In the genomic region with DNA sequence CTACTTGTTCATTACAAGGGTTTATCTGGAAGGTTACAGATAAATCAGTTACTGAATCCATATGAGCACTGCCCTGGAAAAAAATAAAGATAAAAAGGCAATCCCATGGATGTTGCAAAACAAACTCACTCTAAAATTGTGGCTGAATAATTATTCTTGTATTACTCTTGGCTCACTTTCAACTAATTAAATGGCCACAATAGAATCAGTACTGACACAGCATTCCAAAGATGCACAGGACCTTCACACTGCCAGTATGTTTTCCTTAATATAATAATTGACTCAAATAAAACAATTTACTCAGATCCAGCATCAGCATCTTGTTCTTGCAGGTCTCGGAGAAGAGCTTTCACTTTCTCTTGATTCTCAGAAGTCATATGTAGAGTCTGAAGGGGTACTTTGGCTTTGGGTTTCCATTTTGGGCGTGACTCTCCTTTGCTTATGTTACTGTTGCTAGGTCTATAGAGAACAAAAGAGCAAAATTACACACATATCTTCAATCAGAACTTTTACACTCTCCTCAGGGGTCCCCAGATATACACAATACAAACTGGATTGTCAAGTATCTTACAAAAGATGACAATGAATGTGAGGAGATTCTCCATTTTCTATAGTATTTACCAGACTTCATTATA, we compare ENCODE assay signal across 21 cellular contexts. TPM values are rescaled to one million over a fixed set of nuclear protein-coding genes. Genes with fewer than 3 reads are reported as not detected.
DNase-seq lines count a peak whose midpoint lies in the region; FAIRE-seq lines count a peak whose summit lies in the region.
"Had no signal": no experiment of that assay in that cellular context is flagged by ENCODE, and none has a peak within 500 bp of the region (broad histone marks: within the 10 kb centered on the region; RNA-seq: fewer than 3 reads in every experiment).

No MANE protein-coding gene starts in this region.

- CTCF ChIA-PET in CD4-positive, alpha-beta memory T cell (lab: Charles Lee; ENCODE audit: partially characterized antibody): interaction anchor here (1.2 kb wide), 1 partner anchor 16 kb away, joined by 3 read pairs; no protein-coding TSS in a partner anchor

- no peak overlapping the region for H3K27ac ChIP-seq in CD4-positive, alpha-beta memory T cell (ENCODE audit: low read depth, low read length)

- DNase-seq in CD4-positive, alpha-beta memory T cell: peak in 2 of 5 donors; percentile 4 to 16
- no peak for DNase-seq in GM18507 (ENCODE audit: extremely low spot score, insufficient read length, low read depth)
- peak; percentile 2 for DNase-seq in OCI-M1 (lab: John Stamatoyannopoulos, UW)
- peak; percentile 54 for DNase-seq in kidney glomerular epithelial cell (lab: John Stamatoyannopoulos, UW)
- no peak for DNase-seq in activated naive CD4-positive, alpha-beta T cell (lab: John Stamatoyannopoulos, UW)
- DNase-seq in globus pallidus (ENCODE audit: low spot score): no peak
- no peak for DNase-seq in NCI-H1694 treated with DMSO at 0.1 percent for 48 hours (lab: John Stamatoyannopoulos, UW)
- DNase-seq: GDM1; HCEC 1CT; hypothalamus; left cardiac atrium; MG63; mucosa of descending colon; NCI-H1930; NCI-H526; nucleus accumbens; stimulated activated CD4-positive, alpha-beta T cell treated with anti-CD3 and anti-CD28 coated beads, Interleukin-1b, Interleukin-23, amount 100 ng/mL, for 48 hours; substantia nigra had no signal

- no peaks in the 10 kb centered on the region for H3K27me3 Mint-ChIP-seq in CD4-positive, alpha-beta memory T cell
- H3K27me3 Mint-ChIP-seq: activated naive CD4-positive, alpha-beta T cell treated with anti-CD3 and anti-CD28 coated beads, Interleukin-2, amount 50 U/mL, for 24 hours; brain had no signal

- no peaks in the 10 kb centered on the region for H3K9me3 Mint-ChIP-seq in CD4-positive, alpha-beta memory T cell
- H3K9me3 Mint-ChIP-seq: activated naive CD4-positive, alpha-beta T cell treated with anti-CD3 and anti-CD28 coated beads, Interleukin-2, amount 50 U/mL, for 24 hours had no signal

- POLR2A ChIA-PET in CD4-positive, alpha-beta memory T cell (lab: Charles Lee; ENCODE audit: partially characterized antibody): no interaction called here

- H3K36me3 Mint-ChIP-seq in CD4-positive, alpha-beta memory T cell: peaks cover 60 to 62% of the 10 kb centered on the region in 2 donors

- H3K4me1 ChIP-seq in CD4-positive, alpha-beta memory T cell (ENCODE audit: insufficient read depth, low read length): no peaks in the 10 kb centered on the region

- H3K27ac Mint-ChIP-seq in CD4-positive, alpha-beta memory T cell: peak overlapping the region in 4 of 7 donors; percentile 19 to 54 (median 30)
- H3K27ac Mint-ChIP-seq: activated naive CD4-positive, alpha-beta T cell treated with anti-CD3 and anti-CD28 coated beads, Interleukin-2, amount 50 U/mL, for 24 hours had no signal

- no peaks in the 10 kb centered on the region for H3K27me3 ChIP-seq in CD4-positive, alpha-beta memory T cell (ENCODE audit: insufficient read depth, low read length)
- H3K27me3 ChIP-seq: MG63 had no signal

- no peak overlapping the region for H3K4me3 ChIP-seq in CD4-positive, alpha-beta memory T cell (ENCODE audit: low read length in 2 of 2)
- H3K4me3 ChIP-seq: MG63, mucosa of descending colon had no signal

- peaks cover 24% of the 10 kb centered on the region for H3K36me3 ChIP-seq in CD4-positive, alpha-beta memory T cell (ENCODE audit: insufficient read depth, low read length)

- no peak overlapping the region for H3K4me3 Mint-ChIP-seq in CD4-positive, alpha-beta memory T cell
- H3K4me3 Mint-ChIP-seq: activated naive CD4-positive, alpha-beta T cell treated with anti-CD3 and anti-CD28 coated beads, Interleukin-2, amount 50 U/mL, for 24 hours; brain had no signal

- FAIRE-seq in GM18507 (lab: Jason Lieb, UNC): peak; percentile 47
- FAIRE-seq: D721Med had no signal

- H3K9me3 ChIP-seq in CD4-positive, alpha-beta memory T cell (ENCODE audit: control insufficient read depth in 1 of 2, low read length in 2 of 2): no peaks in the 10 kb centered on the region
- H3K9me3 ChIP-seq: MG63, mucosa of descending colon had no signal

- intact Hi-C loops in CD4-positive, alpha-beta memory T cell (cut with micrococcal nuclease): no loop called here

- peaks cover 9 to 14% (median 11%) of the 10 kb centered on the region in 4 donors for H3K4me1 Mint-ChIP-seq in CD4-positive, alpha-beta memory T cell
- H3K4me1 Mint-ChIP-seq: activated naive CD4-positive, alpha-beta T cell treated with anti-CD3 and anti-CD28 coated beads, Interleukin-2, amount 50 U/mL, for 24 hours; brain had no signal

RNA-seq across cellular contexts. Expression of a gene that starts 12.6 kb away (rescaled TPM):
- total RNA-seq in CD4-positive, alpha-beta memory T cell: 10 to 100 TPM; 16.6 to 23.5 TPM
- polyA plus RNA-seq in CD4-positive, alpha-beta memory T cell: 1 to 10 TPM; 3.9 to 8.7 TPM

RNA-seq across cellular contexts. Expression of a gene that starts 12.6 kb away (rescaled TPM):
- total RNA-seq in CD4-positive, alpha-beta memory T cell: 1 to 10 TPM in 1 of 2 experiments, under 1 TPM in 1; 0.49 to 2.0 TPM
- polyA plus RNA-seq in CD4-positive, alpha-beta memory T cell: 1 to 10 TPM; 2.8 to 5.9 TPM

RNA-seq across cellular contexts. Expression of a gene that starts 26.5 kb away (rescaled TPM):
- total RNA-seq in CD4-positive, alpha-beta memory T cell: under 1 TPM in 1 of 2 experiments, not detected in 1; 0.53 TPM
- polyA plus RNA-seq in CD4-positive, alpha-beta memory T cell: under 1 TPM in 1 of 2 donors, not detected in 1; 0.09 TPM

Comparison
In these comparisons a context has a peak if more than half of its experiments do, and no peak if none do; other contexts are left out.
1. DNase-seq: peak in OCI-M1 (single experiment) and kidney glomerular epithelial cell (single experiment); none in GM18507 (single experiment), activated naive CD4-positive, alpha-beta T cell (0 of 4), globus pallidus (single experiment) and NCI-H1694 treated with DMSO at 0.1 percent for 48 hours (single experiment).